In the genomic region with DNA sequence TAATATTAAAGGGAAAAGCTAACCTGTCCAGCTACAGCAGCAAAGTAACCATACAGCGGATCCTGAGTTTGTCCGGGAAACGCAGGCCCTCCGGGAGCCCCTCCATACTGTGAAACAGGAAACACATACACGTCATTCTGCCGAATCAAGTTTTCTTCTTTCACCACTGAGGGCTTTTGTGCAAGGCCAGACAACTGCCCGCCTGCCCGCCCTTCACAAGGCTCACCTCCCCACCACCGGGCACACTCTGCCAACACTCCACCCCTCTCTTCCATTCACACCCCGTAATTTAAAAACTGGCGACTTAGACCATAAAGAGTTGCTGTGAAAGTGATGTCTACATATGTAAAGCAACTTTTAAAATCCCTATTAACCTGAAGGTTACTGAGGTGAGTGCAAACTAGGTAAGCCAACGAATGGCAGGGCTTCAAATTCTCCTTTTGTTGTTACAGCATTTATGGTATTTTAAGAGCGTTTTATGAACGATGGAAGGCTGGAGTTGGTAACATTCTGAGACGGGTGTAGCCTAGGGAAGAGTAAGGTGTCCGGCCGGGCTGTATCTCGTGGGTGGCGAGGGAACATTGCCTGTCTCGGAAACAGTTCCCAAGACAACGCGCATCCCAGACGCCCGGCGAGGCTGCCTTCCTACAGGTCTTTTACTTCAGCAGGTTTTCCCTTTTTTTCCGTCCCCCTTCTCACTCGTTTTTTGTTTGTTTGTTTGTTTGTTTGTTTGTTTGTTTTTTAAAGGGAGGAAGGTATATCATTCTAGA, we compare ENCODE assay signal across 8 cellular contexts. TPM values are rescaled to one million over a fixed set of nuclear protein-coding genes. Genes with fewer than 3 reads are reported as not detected.
DNase-seq lines count a peak whose midpoint lies in the region; ATAC-seq lines count a peak whose summit lies in the region.

No MANE protein-coding gene starts in this region.

- peaks cover 14% of the 10 kb centered on the region for H3K79me1 ChIP-seq in mesenchymal stem cell (replicated peaks; ENCODE audit: low read length, poor library complexity, severe bottlenecking)

- no peak overlapping the region for H2AK5ac ChIP-seq in mesenchymal stem cell (ENCODE audit: low read length, severe bottlenecking)

- no peak overlapping the region for H2BK15ac ChIP-seq in mesenchymal stem cell (ENCODE audit: low read depth, poor library complexity, severe bottlenecking)

- ATAC-seq in GM18499 (IDR thresholded peaks at IDR 0.05; ENCODE audit: insufficient read depth, unreplicated experiment) (peak; percentile 16), HG02884 (IDR thresholded peaks at IDR 0.05; ENCODE audit: unreplicated experiment) (peak; percentile 19)
- no peak for ATAC-seq in stimulated activated naive CD8-positive, alpha-beta T cell treated with anti-CD3 and anti-CD28 coated beads, Interleukin-15, Interleukin-2, amounts not matched to agents 100 U/mL and 50 U/mL, for 24 hours

- peak overlapping the region; percentile 90 for H3K4me3 ChIP-seq in effector memory CD4-positive, alpha-beta T cell (ENCODE audit: insufficient read depth, low read depth, low read length, poor library complexity, severe bottlenecking)
- peak overlapping the region; percentile 63 to 98 for H3K4me3 ChIP-seq in mesenchymal stem cell (ENCODE audit: insufficient read depth in 1 of 2, low read depth in 1 of 2, low read length in 2 of 2)

- H3K9me3 ChIP-seq in effector memory CD4-positive, alpha-beta T cell (ENCODE audit: control insufficient read depth, low read length): no peaks in the 10 kb centered on the region
- no peaks in the 10 kb centered on the region for H3K9me3 ChIP-seq in mesenchymal stem cell (ENCODE audit: control insufficient read depth, low read length)

- no peak overlapping the region for H2BK120ac ChIP-seq in mesenchymal stem cell (ENCODE audit: low read depth, low read length)

- no peak overlapping the region for H2BK5ac ChIP-seq in mesenchymal stem cell (ENCODE audit: low read depth, low read length, poor library complexity, severe bottlenecking)

- H3K23ac ChIP-seq in mesenchymal stem cell (ENCODE audit: low read length in 2 of 2): peak overlapping the region in 1 of 2 experiments; percentile 85

- no peak overlapping the region for H2AFZ ChIP-seq in mesenchymal stem cell (ENCODE audit: low read depth, low read length)

- peak overlapping the region; percentile 98 for H3K4me2 ChIP-seq in mesenchymal stem cell (ENCODE audit: low read length, poor library complexity, severe bottlenecking)

- peaks cover 15% of the 10 kb centered on the region for H3K4me1 ChIP-seq in effector memory CD4-positive, alpha-beta T cell (ENCODE audit: control insufficient read depth, insufficient read depth, low read length, poor library complexity, severe bottlenecking)
- H3K4me1 ChIP-seq in mesenchymal stem cell (ENCODE audit: control insufficient read depth, insufficient read depth, low read depth, low read length): peaks cover 2% of the 10 kb centered on the region

- no peak overlapping the region for H2BK12ac ChIP-seq in mesenchymal stem cell (ENCODE audit: low read length in 2 of 2)

- H3K18ac ChIP-seq in mesenchymal stem cell (ENCODE audit: low read depth in 1 of 2, low read length in 2 of 2): peak overlapping the region; percentile 33 to 60

- 3% methylated on average over 16 of the region's 27 CpGs for WGBS in mesenchymal stem cell

- H3K14ac ChIP-seq in mesenchymal stem cell (ENCODE audit: low read length in 2 of 2): no peak overlapping the region

- no peak overlapping the region for H4K91ac ChIP-seq in mesenchymal stem cell (ENCODE audit: low read length)

- H3K27me3 ChIP-seq in effector memory CD4-positive, alpha-beta T cell (replicated peaks; ENCODE audit: control insufficient read depth, insufficient read depth, low read length, poor library complexity, severe bottlenecking): no peaks in the 10 kb centered on the region
- H3K27me3 ChIP-seq in mesenchymal stem cell (ENCODE audit: control insufficient read depth in 1 of 2, insufficient read depth in 1 of 2, low read length in 2 of 2): no peaks in the 10 kb centered on the region

- peak overlapping the region; percentile 61 for H3K27ac ChIP-seq in effector memory CD4-positive, alpha-beta T cell (ENCODE audit: insufficient read depth, low read length, poor library complexity, severe bottlenecking)
- H3K27ac ChIP-seq in mesenchymal stem cell (ENCODE audit: low read length, poor library complexity, severe bottlenecking): peak overlapping the region; percentile 20

- no peak overlapping the region for H4K8ac ChIP-seq in mesenchymal stem cell (ENCODE audit: low read length)

- DNase-seq in A172 (ENCODE audit: low spot score): peak; percentile 48
- peak; percentile 16 for DNase-seq in NCI-H2196 treated with DMSO at 0.1 percent for 48 hours (lab: John Stamatoyannopoulos, UW; ENCODE audit: unreplicated experiment)
- DNase-seq in activated CD4-positive, alpha-beta T cell treated with anti-CD3 and anti-CD28 coated beads for 48 hours: peak; percentile 34
- peak in 2 of 3 donors; percentile 6 to 12 for DNase-seq in effector memory CD4-positive, alpha-beta T cell
- peak; percentile 74 for DNase-seq in mesenchymal stem cell
- DNase-seq in stimulated activated naive CD8-positive, alpha-beta T cell treated with anti-CD3 and anti-CD28 coated beads, Interleukin-15, Interleukin-2, amounts not matched to agents 100 U/mL and 50 U/mL, for 24 hours: peak; percentile 43

- H3K36me3 ChIP-seq in effector memory CD4-positive, alpha-beta T cell (ENCODE audit: control insufficient read depth, insufficient read depth, low read length): peaks cover 11% of the 10 kb centered on the region
- peaks cover 8 to 32% of the 10 kb centered on the region in 2 experiments for H3K36me3 ChIP-seq in mesenchymal stem cell (ENCODE audit: control insufficient read depth in 1 of 2, insufficient read depth in 2 of 2, low read depth in 1 of 2, low read length in 2 of 2)

- H3K4ac ChIP-seq in mesenchymal stem cell (ENCODE audit: low read depth in 1 of 2, low read length in 2 of 2): peak overlapping the region in 1 of 2 experiments; percentile 90

- peak overlapping the region; percentile 98 for H3K9ac ChIP-seq in mesenchymal stem cell (ENCODE audit: low read length)

RNA-seq across cellular contexts. Expression of a gene that starts 0.8 kb away (rescaled TPM):
- 157 and 222 TPM in 2 replicates for total RNA-seq in A172 (2014; rRNA removed; shearing (Covaris generic))
- polyA plus RNA-seq in mesenchymal stem cell (2013, experiment 1 of 2): 96.4 TPM
- polyA plus RNA-seq in mesenchymal stem cell (2013, experiment 2 of 2): 102 TPM

Comparison
In these comparisons a context has a peak if more than half of its experiments do, and no peak if none do; other contexts are left out.
1. DNase-seq: peak in every context shown above with its lines; median percentile 74 in mesenchymal stem cell; 48 in A172; 43 in stimulated activated naive CD8-positive, alpha-beta T cell treated with anti-CD3 and anti-CD28 coated beads, Interleukin-15, Interleukin-2, amounts not matched to agents 100 U/mL and 50 U/mL, for 24 hours; 34 in activated CD4-positive, alpha-beta T cell treated with anti-CD3 and anti-CD28 coated beads for 48 hours; 16 in NCI-H2196 treated with DMSO at 0.1 percent for 48 hours; 9 in effector memory CD4-positive, alpha-beta T cell.